1 cellular context compared by ENCODE assay signal in genomic region chr14:69711471-69712216, GRCh38.
TF ChIP-seq lines count a peak whose summit lies in the region.

No MANE protein-coding gene starts in this region.

TF ChIP-seq in IMR-90, 13 proteins besides CTCF, POLR2A, EP300 and RAD21:
- no peak for TF ChIP-seq MAZ (IDR thresholded peaks at IDR 0.05; ENCODE audit: borderline replicate concordance, low read depth, low read length)
- no peak for TF ChIP-seq CEBPB (IDR thresholded peaks at IDR 0.05; ENCODE audit: low read depth, low read length)
- TF ChIP-seq ELK1 (IDR thresholded peaks at IDR 0.05; ENCODE audit: borderline replicate concordance, low read depth, low read length), result no peak
- no peak for TF ChIP-seq CHD1 (IDR thresholded peaks at IDR 0.05; ENCODE audit: low read depth, low read length)
- no peak for TF ChIP-seq MAFK (IDR thresholded peaks at IDR 0.05; ENCODE audit: low read depth, low read length)
- no peak for TF ChIP-seq MXI1 (IDR thresholded peaks at IDR 0.05; ENCODE audit: borderline replicate concordance, low read depth, low read length)
- no peak for TF ChIP-seq RCOR1 (IDR thresholded peaks at IDR 0.05; ENCODE audit: insufficient replicate concordance, low read length)
- TF ChIP-seq RFX5 (IDR thresholded peaks at IDR 0.05; ENCODE audit: low read depth, low read length), result no peak
- TF ChIP-seq FOS (IDR thresholded peaks at IDR 0.05; ENCODE audit: low read depth, low read length), result no peak
- TF ChIP-seq NFE2L2 (IDR thresholded peaks at IDR 0.05; ENCODE audit: low read depth, low read length), result no peak
- no peak for TF ChIP-seq USF2 (IDR thresholded peaks at IDR 0.05; ENCODE audit: low read depth, low read length)
- no peak for TF ChIP-seq BHLHE40 (IDR thresholded peaks at IDR 0.05; ENCODE audit: low read depth, low read length)
